8 cellular contexts compared by ENCODE assay signal in genomic region chr2:200703132-200703925, GRCh38.
DNase-seq lines count a peak whose midpoint lies in the region; ATAC-seq and TF ChIP-seq lines count a peak whose summit lies in the region.

No MANE protein-coding gene starts in this region.

- no peak overlapping the region for H3K18ac ChIP-seq in mesendoderm (ENCODE audit: low read length)

- intact Hi-C loops in colonic mucosa (cut with DNase I), result loop anchor here (5.0 to 10.0 kb wide), 2 partner anchors 126 to 219 kb away; no protein-coding TSS in a partner anchor

- H3K4me3 ChIP-seq in colonic mucosa, result no peak overlapping the region
- H3K4me3 ChIP-seq in mesendoderm (ENCODE audit: low read length), result no peak overlapping the region

- no CpG with 5 or more reads among the region's 6 CpGs for WGBS in mesendoderm (ENCODE audit: extremely low coverage, insufficient coverage, low lambda C conversion rate)

- H3K4me2 ChIP-seq in mesendoderm (ENCODE audit: low read length), result no peak overlapping the region

- H4K8ac ChIP-seq in mesendoderm (ENCODE audit: low read depth, low read length), result no peak overlapping the region

- peak; percentile 38 for TF ChIP-seq CTCF in colonic mucosa (IDR thresholded peaks at IDR 0.05)

- peaks cover 75% of the 10 kb centered on the region for H3K4me1 Mint-ChIP-seq in activated T-cell treated with anti-CD3 and anti-CD28 coated beads, Interleukin-2, amount 50 U/mL, for 24 hours (ENCODE audit: low read depth)

- H3K36me3 Mint-ChIP-seq in activated T-cell treated with anti-CD3 and anti-CD28 coated beads, Interleukin-2, amount 50 U/mL, for 24 hours (ENCODE audit: low read depth), result no peaks in the 10 kb centered on the region

- H3K56ac ChIP-seq in mesendoderm (ENCODE audit: low read length), result no peak overlapping the region

- H3K36me3 ChIP-seq in colonic mucosa, result no peaks in the 10 kb centered on the region
- no peaks in the 10 kb centered on the region for H3K36me3 ChIP-seq in mesendoderm (ENCODE audit: control insufficient read depth, insufficient read depth, low read length)

- no peaks in the 10 kb centered on the region for H3K4me1 ChIP-seq in colonic mucosa
- H3K4me1 ChIP-seq in mesendoderm (ENCODE audit: control insufficient read depth, low read depth, low read length), result no peaks in the 10 kb centered on the region

- no peaks in the 10 kb centered on the region for H3K9me3 Mint-ChIP-seq in activated T-cell treated with anti-CD3 and anti-CD28 coated beads, Interleukin-2, amount 50 U/mL, for 24 hours

- no peaks in the 10 kb centered on the region for H3K27me3 Mint-ChIP-seq in activated T-cell treated with anti-CD3 and anti-CD28 coated beads, Interleukin-2, amount 50 U/mL, for 24 hours

- H2BK5ac ChIP-seq in mesendoderm (ENCODE audit: low read length), result no peak overlapping the region

- no peaks in the 10 kb centered on the region for H3K79me1 ChIP-seq in mesendoderm (ENCODE audit: low read length)

- in situ Hi-C loops in SK-MEL-5 (cut with HindIII; ENCODE audit: low pct_unique_long_range_greater_than_20kb, low sequenced_read_pairs), result no loop called here

- H3K27me3 ChIP-seq in colonic mucosa (no peaks in the 10 kb centered on the region), mesendoderm (ENCODE audit: insufficient read depth, low read length, poor library complexity) (no peaks in the 10 kb centered on the region)

- no peak overlapping the region for H2BK120ac ChIP-seq in mesendoderm (ENCODE audit: low read depth, low read length)

- H4K5ac ChIP-seq in mesendoderm (ENCODE audit: low read length), result no peak overlapping the region

- no peak overlapping the region for H3K4ac ChIP-seq in mesendoderm (ENCODE audit: low read depth, low read length)

- no peak for DNase-seq in activated T-cell treated with anti-CD3 and anti-CD28 coated beads, Interleukin-2, amount 50 U/mL, for 24 hours
- no peak for DNase-seq in activated T-cell treated with anti-CD3 and anti-CD28 coated beads for 4 hours
- DNase-seq in LHCN-M2 (ENCODE audit: low read depth), result peak; percentile 74
- peak; percentile 84 for DNase-seq in SK-MEL-5 (ENCODE audit: low read depth, low spot score)
- peak; percentile 52 for DNase-seq in colonic mucosa
- peak; percentile 64 for DNase-seq in mesendoderm

- H2BK15ac ChIP-seq in mesendoderm (replicated peaks; ENCODE audit: low read depth), result no peak overlapping the region

- no peak overlapping the region for H3K9ac ChIP-seq in colonic mucosa (ENCODE audit: low read depth in 2 of 2, low read length in 2 of 2)
- no peak overlapping the region for H3K9ac ChIP-seq in mesendoderm (ENCODE audit: low read length)

- no peak for ATAC-seq in GM19397 (IDR thresholded peaks at IDR 0.05; ENCODE audit: unreplicated experiment)
- ATAC-seq in HG03095 (IDR thresholded peaks at IDR 0.05; ENCODE audit: unreplicated experiment), result no peak

- H3K9me3 ChIP-seq in colonic mucosa, result no peaks in the 10 kb centered on the region

- no peak overlapping the region for H3K23ac ChIP-seq in mesendoderm (ENCODE audit: low read length)

- H3K4me3 Mint-ChIP-seq in activated T-cell treated with anti-CD3 and anti-CD28 coated beads, Interleukin-2, amount 50 U/mL, for 24 hours, result peak overlapping the region; percentile 41

- H2AK5ac ChIP-seq in mesendoderm (ENCODE audit: low read length), result no peak overlapping the region

- H3K79me2 ChIP-seq in mesendoderm (ENCODE audit: control insufficient read depth, insufficient read depth, low read length), result no peaks in the 10 kb centered on the region

- H3K27ac Mint-ChIP-seq in activated T-cell treated with anti-CD3 and anti-CD28 coated beads, Interleukin-2, amount 50 U/mL, for 24 hours, result peak overlapping the region; percentile 93

- H3K27ac ChIP-seq in colonic mucosa (no peak overlapping the region), mesendoderm (ENCODE audit: low read depth, low read length) (no peak overlapping the region)

Comparison
In these comparisons a context has a peak if more than half of its experiments do, and no peak if none do; other contexts are left out.
1. DNase-seq: peak in LHCN-M2 (single experiment), SK-MEL-5 (single experiment), colonic mucosa (single experiment) and mesendoderm (single experiment); none in activated T-cell treated with anti-CD3 and anti-CD28 coated beads, Interleukin-2, amount 50 U/mL, for 24 hours (single experiment) and activated T-cell treated with anti-CD3 and anti-CD28 coated beads for 4 hours (single experiment).